ENCODE assay signal across 15 cellular contexts in genomic region chr2:24899361-24899760, GRCh38.
"Had no signal": no experiment of that assay in that cellular context is flagged by ENCODE, and none has a peak within 500 bp of the region (broad histone marks: within the 10 kb centered on the region; RNA-seq: fewer than 3 reads in every experiment).

No MANE protein-coding gene starts in this region.

- H3K36me3 ChIP-seq: colonic mucosa, neutrophil, upper lobe of left lung, uterus had no signal

- H3K27ac Mint-ChIP-seq: nephron progenitor cell; stimulated activated naive CD8-positive, alpha-beta T cell treated with anti-CD3 and anti-CD28 coated beads, Interleukin-15, Interleukin-2, amounts not matched to agents 100 ng/mL and 50 ng/mL, for 24 hours had no signal

- H3K9me3 ChIP-seq: colonic mucosa, neutrophil had no signal

- H3K4me3 ChIP-seq: colonic mucosa, tibial artery, upper lobe of left lung, uterus had no signal

- ATAC-seq: naive thymus-derived CD4-positive, alpha-beta T cell had no signal

- H3K27ac ChIP-seq: colonic mucosa, neutrophil, tibial artery, upper lobe of left lung, uterus had no signal

- H3K27me3 Mint-ChIP-seq: naive thymus-derived CD4-positive, alpha-beta T cell; stimulated activated naive CD8-positive, alpha-beta T cell treated with anti-CD3 and anti-CD28 coated beads, Interleukin-15, Interleukin-2, amounts not matched to agents 100 ng/mL and 50 ng/mL, for 24 hours had no signal

- H3K4me3 Mint-ChIP-seq: endodermal cell; naive thymus-derived CD4-positive, alpha-beta T cell; nephron progenitor cell; stimulated activated naive CD8-positive, alpha-beta T cell treated with anti-CD3 and anti-CD28 coated beads, Interleukin-15, Interleukin-2, amounts not matched to agents 100 ng/mL and 50 ng/mL, for 24 hours had no signal

- DNase-seq: colonic mucosa; effector CD4-positive, alpha-beta T cell; endodermal cell; foreskin melanocyte; hippocampal formation; mammary epithelial cell; naive thymus-derived CD4-positive, alpha-beta T cell; nephron progenitor cell; small intestine; stimulated activated CD4-positive, alpha-beta T cell treated with anti-CD3 and anti-CD28 coated beads, Interleukin-2, amount 100 ng/mL, for 48 hours; upper lobe of left lung; uterus had no signal

- H3K4me1 ChIP-seq: colonic mucosa, tibial artery, uterus had no signal

- H3K4me1 Mint-ChIP-seq: endodermal cell had no signal

- H3K27me3 ChIP-seq: colonic mucosa, neutrophil, tibial artery, upper lobe of left lung, uterus had no signal
